Comparison of ENCODE assay signal across 1 cellular context in genomic region chr4:88957570-88957969, GRCh38.
TF ChIP-seq lines count a peak whose summit lies in the region.

No MANE protein-coding gene starts in this region.

TF ChIP-seq in K562, 482 proteins besides CTCF, POLR2A, EP300 and RAD21 (continued from another document):
- TF ChIP-seq RNF219 (CRISPR knock-in tag; IDR thresholded peaks at IDR 0.05) (no peak), PBX2 (CRISPR knock-in tag; IDR thresholded peaks at IDR 0.05; ENCODE audit: low read depth) (no peak), PBX2 (tag; conservative IDR thresholded peaks at IDR 0.05; ENCODE audit: low read depth) (peak; percentile 56), ZNF655 (CRISPR knock-in tag; IDR thresholded peaks at IDR 0.05) (no peak), MNT (conservative IDR thresholded peaks at IDR 0.05) (no peak), YBX1 (IDR thresholded peaks at IDR 0.05) (no peak)
- TF ChIP-seq, protein P1, sequence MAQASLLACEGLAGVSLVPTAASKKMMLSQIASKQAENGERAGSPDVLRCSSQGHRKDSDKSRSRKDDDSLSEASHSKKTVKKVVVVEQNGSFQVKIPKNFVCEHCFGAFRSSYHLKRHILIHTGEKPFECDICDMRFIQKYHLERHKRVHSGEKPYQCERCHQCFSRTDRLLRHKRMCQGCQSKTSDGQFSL (CRISPR knock-in tag; IDR thresholded peaks at IDR 0.05): no peak
- TF ChIP-seq, protein P1 (tag; IDR thresholded peaks at IDR 0.05): no peak
